Comparison of ENCODE assay signal across 9 cellular contexts in the genomic region with DNA sequence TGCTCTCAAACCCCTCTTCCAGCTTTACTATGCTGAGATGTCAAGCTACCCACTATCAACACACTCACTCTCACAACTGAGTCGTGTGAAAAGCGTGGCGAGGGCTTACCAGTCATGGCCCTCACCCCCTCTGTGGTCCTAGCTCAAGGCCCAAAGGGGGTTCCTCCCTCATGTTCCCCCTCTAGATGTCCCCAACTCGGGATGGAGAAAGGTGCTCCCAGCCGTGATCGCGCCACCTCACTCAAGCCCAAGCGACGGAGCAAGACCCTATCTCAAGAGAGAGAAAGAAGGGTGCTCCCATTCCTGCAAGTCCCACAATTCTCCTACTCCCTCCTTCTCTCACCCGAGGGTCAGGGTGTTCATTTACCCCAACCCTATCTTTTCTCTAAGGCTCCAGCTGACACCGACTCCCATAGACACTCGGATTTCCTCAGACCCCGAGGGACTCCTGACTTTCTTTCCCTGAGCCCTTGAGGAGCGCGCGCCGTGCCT. TPM values are rescaled to one million over a fixed set of nuclear protein-coding genes. Genes with fewer than 3 reads are reported as not detected.
DNase-seq lines count a peak whose midpoint lies in the region; ATAC-seq and TF ChIP-seq lines count a peak whose summit lies in the region.
"Had no signal": no experiment of that assay in that cellular context is flagged by ENCODE, and none has a peak within 500 bp of the region (broad histone marks: within the 10 kb centered on the region; RNA-seq: fewer than 3 reads in every experiment).

No MANE protein-coding gene starts in this region.

- no peaks in the 10 kb centered on the region for H3K9me2 ChIP-seq in GM23248 (ENCODE audit: insufficient read depth)

- H3K36me3 ChIP-seq in GM23248 (ENCODE audit: low read depth) = 0 out of 2 replicates have a peak, but pooled peaks cover 3% of the 10 kb centered on the region
- no peaks in the 10 kb centered on the region for H3K36me3 ChIP-seq in gastrocnemius medialis

- peak overlapping the region; percentile 81 for H3K4me2 ChIP-seq in GM23248 (ENCODE audit: unreplicated experiment)

- in situ Hi-C loops in GM23248 (cut with MboI) = no loop called here
- in situ Hi-C loops in gastrocnemius medialis (cut with MboI; ENCODE audit: low sequenced_read_pairs in 4 of 4) = loop anchor here in 1 of 4 donors (25.0 kb wide), 1 partner anchor 549 kb away; a partner anchor contains a TSS

- no peak for ATAC-seq in gastrocnemius medialis

- intact Hi-C loops in gastrocnemius medialis (cut with DNase I; ENCODE audit: low total_unique reads) = loop anchor here (1.0 kb wide), 1 partner anchor 284 kb away; no protein-coding TSS in a partner anchor

- H3K27me3 ChIP-seq in GM23248 (replicated peaks; ENCODE audit: insufficient read depth) (no peaks in the 10 kb centered on the region), gastrocnemius medialis (no peaks in the 10 kb centered on the region)

- H3K9me3 ChIP-seq in GM23248 (ENCODE audit: low read depth) (no peaks in the 10 kb centered on the region), gastrocnemius medialis (no peaks in the 10 kb centered on the region)

- TF ChIP-seq CTCF in VCaP (conservative IDR thresholded peaks at IDR 0.05) = no peak
- TF ChIP-seq CTCF in fibroblast of pulmonary artery (IDR thresholded peaks at IDR 0.05; ENCODE audit: low read length, missing control alignments) = no peak
- no peak for TF ChIP-seq CTCF in gastrocnemius medialis (IDR thresholded peaks at IDR 0.05 in 4 of 5, conservative IDR thresholded peaks at IDR 0.05 in 1 of 5)

- peak; percentile 27 for DNase-seq in GM23248
- DNase-seq in fibroblast of pulmonary artery (ENCODE audit: low read depth) = no peak
- no peak for DNase-seq in gastrocnemius medialis
- no peak for DNase-seq in mesenteric fat pad (ENCODE audit: low spot score)
- DNase-seq in DMS 273 treated with DMSO at 0.1 percent for 48 hours (lab: John Stamatoyannopoulos, UW) = no peak
- DNase-seq in OCI-M1 (lab: John Stamatoyannopoulos, UW) = no peak
- DNase-seq in NCI-H146 treated with DMSO at 0.1 percent for 48 hours (lab: John Stamatoyannopoulos, UW; ENCODE audit: unreplicated experiment) = no peak

- peaks cover 16% of the 10 kb centered on the region for H3K4me1 ChIP-seq in GM23248 (ENCODE audit: insufficient read depth)
- peaks cover 5 to 8% of the 10 kb centered on the region in 2 donors for H3K4me1 ChIP-seq in gastrocnemius medialis

- H3K9ac ChIP-seq in GM23248 = peak overlapping the region; percentile 82

- H4K20me1 ChIP-seq in GM23248 (ENCODE audit: insufficient read depth) = no peaks in the 10 kb centered on the region

- H3K79me2 ChIP-seq in GM23248 (ENCODE audit: insufficient read depth) = peaks cover 41% of the 10 kb centered on the region

- no peak for TF ChIP-seq POLR2A in gastrocnemius medialis (IDR thresholded peaks at IDR 0.05)

- H3F3A ChIP-seq in GM23248 (ENCODE audit: insufficient read depth) = no peaks in the 10 kb centered on the region

- H3K27ac ChIP-seq in GM23248 = peak overlapping the region; percentile 43
- peak overlapping the region; percentile 50; the same call in 1 of the 2 replicates for H3K27ac ChIP-seq in VCaP
- peak overlapping the region; percentile 74 to 85 (median 80) for H3K27ac ChIP-seq in gastrocnemius medialis

- peak overlapping the region; percentile 99 for H2AFZ ChIP-seq in GM23248

- peak overlapping the region; percentile 99 for H3K4me3 ChIP-seq in GM23248
- peak overlapping the region; percentile 98 for H3K4me3 ChIP-seq in fibroblast of pulmonary artery (replicated peaks; ENCODE audit: low read depth, low read length)
- H3K4me3 ChIP-seq in gastrocnemius medialis = peak overlapping the region; percentile 79 to 94 (median 87)

- WGBS in GM23248 (ENCODE audit: low coverage in 1 of 2, low lambda C conversion rate in 2 of 2, missing lambda C conversion rate in 2 of 2), 2 experiments = 0 to 2% methylated on average over 16 to 17 of the region's 17 CpGs

RNA-seq across cellular contexts. Expression of a gene that starts 0.5 kb away (rescaled TPM):
- 23.8 and 43.6 TPM in 2 replicates for total RNA-seq in GM23248 (2014; rRNA removed; shearing (Covaris generic))
- 15.5 and 17.0 TPM in 2 replicates for polyA plus RNA-seq in GM23248 (2016; fragmentation: Nextera tagmentation; extraction: Ambion mirVana)
- total RNA-seq in gastrocnemius medialis = 10 to 100 TPM in 2 of 4 donors, 1 to 10 TPM in 2; 5.4 to 11.9 (median 10.2) TPM
- total RNA-seq in mesenteric fat pad = 17.6 TPM

RNA-seq across cellular contexts. Expression of a gene that starts 26.3 kb away (rescaled TPM):
- not detected in 2 replicates for total RNA-seq in GM23248 (2014; rRNA removed; shearing (Covaris generic))
- not detected in 2 replicates for polyA plus RNA-seq in GM23248 (2016; fragmentation: Nextera tagmentation; extraction: Ambion mirVana)
- not detected for total RNA-seq in gastrocnemius medialis
- total RNA-seq in mesenteric fat pad = not detected
- total RNA-seq: SK-MEL-5 had no signal
